ENCODE assay signal across 8 cellular contexts in genomic region chr9:19232117-19232829, GRCh38. TPM values are rescaled to one million over a fixed set of nuclear protein-coding genes. Genes with fewer than 3 reads are reported as not detected.
DNase-seq lines count a peak whose midpoint lies in the region; ATAC-seq and TF ChIP-seq lines count a peak whose summit lies in the region.

No MANE protein-coding gene starts in this region.

- H3K9me2 ChIP-seq in Loucy (replicated peaks; ENCODE audit: low read depth, low read length), result no peaks in the 10 kb centered on the region

- no peak for TF ChIP-seq CTCF in Loucy (conservative IDR thresholded peaks at IDR 0.05; ENCODE audit: low read length)

- H3K27me3 ChIP-seq in CD4-positive, CD25-positive, alpha-beta regulatory T cell (ENCODE audit: control insufficient read depth, insufficient read depth, low read length), result no peaks in the 10 kb centered on the region
- H3K27me3 ChIP-seq in Loucy (ENCODE audit: insufficient read depth, low read length, poor library complexity, severe bottlenecking), result no peaks in the 10 kb centered on the region
- no peaks in the 10 kb centered on the region for H3K27me3 ChIP-seq in duodenal mucosa (ENCODE audit: control insufficient read depth in 1 of 2, insufficient read depth in 2 of 2, low read length in 2 of 2)
- no peaks in the 10 kb centered on the region for H3K27me3 ChIP-seq in naive thymus-derived CD4-positive, alpha-beta T cell (ENCODE audit: control insufficient read depth in 2 of 2, insufficient read depth in 2 of 2, low read length in 2 of 2)

- intact Hi-C loops in naive thymus-derived CD4-positive, alpha-beta T cell (cut with micrococcal nuclease), result loop anchor here (5.0 to 10.0 kb wide), 4 partner anchors 35 to 1800 kb away; partner anchors contain the start of genes HACD4 (in 1 of the 2) and MLLT3 (in 1 of the 2)

- H3K9me3 ChIP-seq in CD4-positive, CD25-positive, alpha-beta regulatory T cell (ENCODE audit: control insufficient read depth in 2 of 2, low read length in 2 of 2), result no peaks in the 10 kb centered on the region
- H3K9me3 ChIP-seq in Loucy (ENCODE audit: insufficient read depth, low read depth, low read length), result no peaks in the 10 kb centered on the region
- H3K9me3 ChIP-seq in duodenal mucosa (ENCODE audit: control insufficient read depth in 1 of 2, low read length in 2 of 2), result no peaks in the 10 kb centered on the region
- no peaks in the 10 kb centered on the region for H3K9me3 ChIP-seq in naive thymus-derived CD4-positive, alpha-beta T cell (ENCODE audit: control insufficient read depth in 2 of 3, low read length in 3 of 3)

- no peak overlapping the region for H3K27ac Mint-ChIP-seq in CD4-positive, CD25-positive, alpha-beta regulatory T cell
- no peak overlapping the region for H3K27ac Mint-ChIP-seq in naive thymus-derived CD4-positive, alpha-beta T cell

- peaks cover 8% of the 10 kb centered on the region for H3K36me3 Mint-ChIP-seq in CD4-positive, CD25-positive, alpha-beta regulatory T cell
- peaks cover 0 to 5% (median 0%) of the 10 kb centered on the region in 5 donors for H3K36me3 Mint-ChIP-seq in naive thymus-derived CD4-positive, alpha-beta T cell

- peak overlapping the region; percentile 91 for H3K4me2 ChIP-seq in Loucy (ENCODE audit: low read depth, low read length, poor library complexity, severe bottlenecking)

- no peak overlapping the region for H2AFZ ChIP-seq in Loucy (ENCODE audit: low read length)

- POLR2A ChIA-PET in naive thymus-derived CD4-positive, alpha-beta T cell (lab: Charles Lee), result interaction anchor here (0.5 to 2.5 kb wide), 9 partner anchors 10 to 211 kb away, joined by 3 to 14 read pairs (median 3); partner anchors contain the start of gene RPS6

- H3K4me3 Mint-ChIP-seq in CD4-positive, CD25-positive, alpha-beta regulatory T cell, result no peak overlapping the region
- no peak overlapping the region for H3K4me3 Mint-ChIP-seq in naive thymus-derived CD4-positive, alpha-beta T cell

- peak overlapping the region; percentile 98 for H3K4me3 ChIP-seq in CD4-positive, CD25-positive, alpha-beta regulatory T cell (ENCODE audit: low read depth, low read length)
- H3K4me3 ChIP-seq in Loucy (ENCODE audit: low read length, poor library complexity, severe bottlenecking) (peak overlapping the region; percentile 85), duodenal mucosa (ENCODE audit: low read depth in 1 of 2, low read length in 2 of 2) (peak overlapping the region; percentile 82 to 87)
- H3K4me3 ChIP-seq in naive thymus-derived CD4-positive, alpha-beta T cell (ENCODE audit: low read length), result peak overlapping the region; percentile 61

- no peaks in the 10 kb centered on the region for H3F3A ChIP-seq in Loucy (ENCODE audit: low read depth)

- H3K9ac ChIP-seq in Loucy (ENCODE audit: low read depth, low read length, poor library complexity, severe bottlenecking) (peak overlapping the region; percentile 88), duodenal mucosa (ENCODE audit: low read depth in 1 of 2, low read length in 2 of 2) (peak overlapping the region; percentile 79 to 83)

- ATAC-seq in CD4-positive, CD25-positive, alpha-beta regulatory T cell (ENCODE audit: low read depth in 2 of 2), result no peak
- no peak for ATAC-seq in naive thymus-derived CD4-positive, alpha-beta T cell
- ATAC-seq in HG02678 (IDR thresholded peaks at IDR 0.05; ENCODE audit: unreplicated experiment), result no peak

- H3K4me1 ChIP-seq in CD4-positive, CD25-positive, alpha-beta regulatory T cell (ENCODE audit: control insufficient read depth, insufficient read depth, low read length, poor library complexity, severe bottlenecking), result peaks cover 39% of the 10 kb centered on the region
- peaks cover 38% of the 10 kb centered on the region for H3K4me1 ChIP-seq in Loucy (ENCODE audit: insufficient read depth, low read length, poor library complexity, severe bottlenecking)
- H3K4me1 ChIP-seq in duodenal mucosa (ENCODE audit: control insufficient read depth in 1 of 2, insufficient read depth in 2 of 2, low read length in 2 of 2), result peaks cover 16 to 18% of the 10 kb centered on the region in 2 donors
- H3K4me1 ChIP-seq in naive thymus-derived CD4-positive, alpha-beta T cell (ENCODE audit: control insufficient read depth in 2 of 2, insufficient read depth in 2 of 2, low read length in 2 of 2), result peaks cover 11 to 29% of the 10 kb centered on the region in 2 donors

- CTCF ChIA-PET in naive thymus-derived CD4-positive, alpha-beta T cell (lab: Charles Lee), result interaction anchor here (0.6 to 1.1 kb wide), 2 partner anchors 113 to 233 kb away, joined by 3 read pairs; no protein-coding TSS in a partner anchor

- no peak overlapping the region for H3K27ac ChIP-seq in CD4-positive, CD25-positive, alpha-beta regulatory T cell (ENCODE audit: insufficient read depth, low read length, poor library complexity, severe bottlenecking)
- no peak overlapping the region for H3K27ac ChIP-seq in duodenal mucosa (ENCODE audit: low read depth, low read length)
- H3K27ac ChIP-seq in naive thymus-derived CD4-positive, alpha-beta T cell (ENCODE audit: low read depth, low read length), result peak overlapping the region; percentile 81

- no peaks in the 10 kb centered on the region for H3K36me3 ChIP-seq in CD4-positive, CD25-positive, alpha-beta regulatory T cell (ENCODE audit: control insufficient read depth, insufficient read depth, low read length)
- H3K36me3 ChIP-seq in Loucy (ENCODE audit: insufficient read depth, low read length), result no peaks in the 10 kb centered on the region
- no peaks in the 10 kb centered on the region for H3K36me3 ChIP-seq in duodenal mucosa (ENCODE audit: control insufficient read depth in 1 of 2, insufficient read depth in 2 of 2, low read length in 2 of 2)
- H3K36me3 ChIP-seq in naive thymus-derived CD4-positive, alpha-beta T cell (ENCODE audit: control insufficient read depth in 2 of 3, insufficient read depth in 3 of 3, low read length in 3 of 3), result peaks cover 0 to 7% (median 0%) of the 10 kb centered on the region in 3 experiments

- H3K9me3 Mint-ChIP-seq in CD4-positive, CD25-positive, alpha-beta regulatory T cell, result no peaks in the 10 kb centered on the region
- no peaks in the 10 kb centered on the region for H3K9me3 Mint-ChIP-seq in naive thymus-derived CD4-positive, alpha-beta T cell

- DNase-seq in CD4-positive, CD25-positive, alpha-beta regulatory T cell, result peak in 1 of 3 donors; percentile 2
- DNase-seq in naive thymus-derived CD4-positive, alpha-beta T cell, result peak in 1 of 9 donors; percentile 6
- no peak for DNase-seq in NCI-H2227 (lab: John Stamatoyannopoulos, UW; ENCODE audit: unreplicated experiment)
- DNase-seq in NCI-H2081 treated with DMSO at 0.1 percent for 48 hours (lab: John Stamatoyannopoulos, UW), result no peak
- no peak for DNase-seq in stimulated activated CD4-positive, alpha-beta T cell treated with anti-CD3 and anti-CD28 coated beads, Interleukin-15, amount 100 ng/mL, for 24 hours

- peaks cover 72% of the 10 kb centered on the region for H3K79me2 ChIP-seq in Loucy (ENCODE audit: insufficient read depth, low read length)

- H3K27me3 Mint-ChIP-seq in CD4-positive, CD25-positive, alpha-beta regulatory T cell, result no peaks in the 10 kb centered on the region
- H3K27me3 Mint-ChIP-seq in naive thymus-derived CD4-positive, alpha-beta T cell, result no peaks in the 10 kb centered on the region

- H4K20me1 ChIP-seq in Loucy (ENCODE audit: insufficient read depth, low read length, poor library complexity, severe bottlenecking), result peaks cover 45% of the 10 kb centered on the region

- peaks cover 10 to 27% (median 17%) of the 10 kb centered on the region in 4 donors for H3K4me1 Mint-ChIP-seq in CD4-positive, CD25-positive, alpha-beta regulatory T cell
- H3K4me1 Mint-ChIP-seq in naive thymus-derived CD4-positive, alpha-beta T cell, result peaks cover 12 to 35% (median 29%) of the 10 kb centered on the region in 7 donors

RNA-seq across cellular contexts. Expression of gene DENND4C, which starts 1.8 kb away (rescaled TPM):
- 47.7 TPM for total RNA-seq in CD4-positive, CD25-positive, alpha-beta regulatory T cell
- 10 to 100 TPM; 25.6 to 34.4 (median 30.2) TPM for polyA plus RNA-seq in CD4-positive, CD25-positive, alpha-beta regulatory T cell
- 10 to 100 TPM; 43.5 to 77.5 (median 52.0) TPM for total RNA-seq in naive thymus-derived CD4-positive, alpha-beta T cell
- polyA plus RNA-seq in naive thymus-derived CD4-positive, alpha-beta T cell, result 10 to 100 TPM; 34.7 to 35.2 TPM
